ENCODE assay signal across 22 cellular contexts in genomic region chr9:77935974-77936373, GRCh38.
DNase-seq lines count a peak whose midpoint lies in the region; ATAC-seq, FAIRE-seq and TF ChIP-seq lines count a peak whose summit lies in the region.
"Had no signal": no experiment of that assay in that cellular context is flagged by ENCODE, and none has a peak within 500 bp of the region (broad histone marks: within the 10 kb centered on the region; RNA-seq: fewer than 3 reads in every experiment).

No MANE protein-coding gene starts in this region.

- H4K20me1 ChIP-seq in BLaER1, result no peaks in the 10 kb centered on the region
- no peaks in the 10 kb centered on the region for H4K20me1 ChIP-seq in GM12878 (ENCODE audit: control insufficient read depth, insufficient read depth)
- H4K20me1 ChIP-seq in GM23338 (replicated peaks; ENCODE audit: insufficient read depth), result 0 out of 2 replicates have a peak, but pooled peaks cover 7% of the 10 kb centered on the region

- WGBS in GM12878 (ENCODE audit: insufficient coverage, insufficient replicate concordance, low lambda C conversion rate, missing lambda C conversion rate), result 1% methylated on average over 3 of the region's 3 CpGs

- intact Hi-C loops in GM12878 (cut with micrococcal nuclease; ENCODE audit: unreplicated experiment), result loop anchor here (5.0 kb wide), 1 partner anchor 49 kb away; no protein-coding TSS in a partner anchor
- intact Hi-C loops in MCF 10A (cut with micrococcal nuclease), result no loop called here

- H3K9me3 Mint-ChIP-seq in GM23338, result no peaks in the 10 kb centered on the region
- no peaks in the 10 kb centered on the region for H3K9me3 Mint-ChIP-seq in MCF 10A (ENCODE audit: unreplicated experiment)
- H3K9me3 Mint-ChIP-seq: activated naive CD4-positive, alpha-beta T cell treated with anti-CD3 and anti-CD28 coated beads, Interleukin-2, amount 10 ng/mL, durations not matched to agents 7 days and 5 days; CD4-positive, alpha-beta T cell; neural progenitor cell; T-cell had no signal

- SMC1A ChIA-PET in GM12878 (lab: Charles Lee; ENCODE audit: uncharacterized antibody, unreplicated experiment), result no interaction called here

- H3K27me3 ChIP-seq in BLaER1 (no peaks in the 10 kb centered on the region), GM12878 (replicated peaks in 1 of 2; ENCODE audit: control insufficient read depth in 2 of 2, insufficient read depth in 2 of 2, low read length in 1 of 2) (no peaks in the 10 kb centered on the region; a peak in 1 of 4 replicates), GM23338 (ENCODE audit: insufficient read depth) (no peaks in the 10 kb centered on the region)
- H3K27me3 ChIP-seq: neural progenitor cell had no signal

- POLR2A ChIA-PET in GM12878 (lab: Charles Lee), result no interaction called here
- POLR2A ChIA-PET in MCF 10A (lab: Yijun Ruan, JAX), result no interaction called here

- H3K4me1 Mint-ChIP-seq in GM23338, result peaks cover 33% of the 10 kb centered on the region
- H3K4me1 Mint-ChIP-seq in MCF 10A (ENCODE audit: insufficient read depth, unreplicated experiment), result peaks cover 7% of the 10 kb centered on the region
- H3K4me1 Mint-ChIP-seq: neural progenitor cell had no signal

- RAD21 ChIA-PET in GM12878 (lab: Charles Lee; ENCODE audit: unreplicated experiment), result no interaction called here

- peaks cover 5% of the 10 kb centered on the region for H3K27me3 Mint-ChIP-seq in GM23338 (ENCODE audit: insufficient read depth, low read depth, poor library complexity)
- H3K27me3 Mint-ChIP-seq in MCF 10A (ENCODE audit: insufficient read depth, unreplicated experiment), result no peaks in the 10 kb centered on the region
- H3K27me3 Mint-ChIP-seq: activated naive CD4-positive, alpha-beta T cell treated with anti-CD3 and anti-CD28 coated beads, Interleukin-2, amount 10 ng/mL, durations not matched to agents 7 days and 5 days; CD4-positive, alpha-beta T cell; T-cell had no signal

- in situ Hi-C loops in GM12878 (cut with MboI), result no loop called here

- H3K4me2 ChIP-seq in BLaER1 (peak overlapping the region; percentile 76), GM12878 (ENCODE audit: control insufficient read depth, insufficient read depth) (no peak overlapping the region), GM23338 (no peak overlapping the region)
- H3K4me2 ChIP-seq: neural progenitor cell had no signal

- peak; percentile 58 for ATAC-seq in HG03159 (IDR thresholded peaks at IDR 0.05; ENCODE audit: unreplicated experiment)
- ATAC-seq in GM12878, result peak; percentile 77
- no peak for ATAC-seq in GM23338
- ATAC-seq: T-cell had no signal

- no peaks in the 10 kb centered on the region for H3K79me2 ChIP-seq in GM12878 (ENCODE audit: control insufficient read depth, insufficient read depth, low read length)
- peaks cover 70% of the 10 kb centered on the region for H3K79me2 ChIP-seq in GM23338 (replicated peaks; ENCODE audit: insufficient read depth)

- TF ChIP-seq CTCF in GM12878 (IDR thresholded peaks at IDR 0.05 in 2 of 3, conservative IDR thresholded peaks at IDR 0.05 in 1 of 3; ENCODE audit: control insufficient read depth in 2 of 3, extremely low read depth in 1 of 3, insufficient read depth in 1 of 3, low read depth in 3 of 3, low read length in 3 of 3), result no peak
- TF ChIP-seq CTCF in GM23338 (conservative IDR thresholded peaks at IDR 0.05; ENCODE audit: low read depth in 2 of 2), result no peak
- TF ChIP-seq CTCF in MCF 10A (IDR thresholded peaks at IDR 0.05; ENCODE audit: unreplicated experiment), result no peak

- BruUV-seq in GM12878 (replicated peaks; lab: Mats Ljungman, UMichigan), result no TSS peak
- BruUV-seq in MCF 10A (replicated peaks; lab: Mats Ljungman, UMichigan), result no TSS peak

- TF ChIP-seq POLR2A in GM12878 (IDR thresholded peaks at IDR 0.05; ENCODE audit: low read depth, low read length), result no peak

- H3K36me3 Mint-ChIP-seq in GM23338 (ENCODE audit: low read depth), result no peaks in the 10 kb centered on the region
- H3K36me3 Mint-ChIP-seq in MCF 10A (ENCODE audit: insufficient read depth, unreplicated experiment), result no peaks in the 10 kb centered on the region

- H3K4me3 ChIP-seq in BLaER1 (no peak overlapping the region), GM12878 (no peak overlapping the region), GM23338 (no peak overlapping the region)
- H3K4me3 ChIP-seq: neural progenitor cell had no signal

- peaks cover 7% of the 10 kb centered on the region for H3K36me3 ChIP-seq in BLaER1
- no peaks in the 10 kb centered on the region for H3K36me3 ChIP-seq in GM12878 (ENCODE audit: control insufficient read depth in 2 of 2, insufficient read depth in 2 of 2, low read length in 1 of 2)
- H3K36me3 ChIP-seq in GM23338 (ENCODE audit: insufficient read depth), result no peaks in the 10 kb centered on the region
- H3K36me3 ChIP-seq: neural progenitor cell, WERI-Rb-1 had no signal

- no peak for FAIRE-seq in GM12878 (lab: Jason Lieb, UNC)

- CTCF ChIA-PET in GM12878 (lab: Yijun Ruan, JAX) (no interaction called here), MCF 10A (lab: Yijun Ruan, JAX) (no interaction called here)

- no peak for TF ChIP-seq RAD21 in GM12878 (IDR thresholded peaks at IDR 0.05; ENCODE audit: insufficient read depth, low read depth, low read length)

- peak; percentile 78 for DNase-seq in NOMO-1 treated with DMSO at 0.1 percent for 48 hours (lab: John Stamatoyannopoulos, UW; ENCODE audit: unreplicated experiment)
- no peak for DNase-seq in GM12878 (ENCODE audit: low read depth, low spot score)
- DNase-seq in 8988T, result no peak
- no peak for DNase-seq in DMS153 (lab: John Stamatoyannopoulos, UW)
- DNase-seq in GM23338 (ENCODE audit: low spot score), result no peak
- DNase-seq in MCF 10A (ENCODE audit: unreplicated experiment), result no peak
- DNase-seq: ACHN; activated CD4-positive, alpha-beta T cell treated with anti-CD3 and anti-CD28 coated beads, Interleukin-2, amount 50 U/mL, for 48 hours; activated naive CD4-positive, alpha-beta T cell treated with anti-CD3 and anti-CD28 coated beads, Interleukin-2, amount 10 ng/mL, durations not matched to agents 7 days and 5 days; aorta; CD4-positive, alpha-beta T cell; central memory CD4-positive, alpha-beta T cell; erythroblast; foreskin melanocyte; GF-D8; stimulated activated CD4-positive, alpha-beta T cell treated with anti-CD3 and anti-CD28 coated beads, Interleukin-12 subunit alpha, Interleukin-12 subunit beta, amount 100 ng/mL, for 4 hours; stimulated activated CD8-positive, alpha-beta memory T cell treated with anti-CD3 and anti-CD28 coated beads, Interleukin-4, amount 100 ng/mL, for 48 hours; T-cell; WERI-Rb-1 had no signal

- H3K9me3 ChIP-seq in BLaER1, result peaks cover 31% of the 10 kb centered on the region
- no peaks in the 10 kb centered on the region for H3K9me3 ChIP-seq in GM12878 (replicated peaks; ENCODE audit: control insufficient read depth, insufficient read depth, low read length)

- H3K9ac ChIP-seq in BLaER1 (no peak overlapping the region), GM12878 (ENCODE audit: control insufficient read depth, insufficient read depth, low read length) (no peak overlapping the region)
- H3K9ac ChIP-seq: neural progenitor cell had no signal

- peaks cover 31% of the 10 kb centered on the region for H3K4me1 ChIP-seq in BLaER1
- no peaks in the 10 kb centered on the region for H3K4me1 ChIP-seq in GM12878 (ENCODE audit: control insufficient read depth, insufficient read depth, low read length)
- no peaks in the 10 kb centered on the region for H3K4me1 ChIP-seq in GM23338 (ENCODE audit: insufficient read depth)
- H3K4me1 ChIP-seq: neural progenitor cell had no signal

- no peak overlapping the region for H3K27ac Mint-ChIP-seq in GM23338
- no peak overlapping the region for H3K27ac Mint-ChIP-seq in MCF 10A (ENCODE audit: low read depth, unreplicated experiment)
- H3K27ac Mint-ChIP-seq: activated naive CD4-positive, alpha-beta T cell treated with anti-CD3 and anti-CD28 coated beads, Interleukin-2, amount 10 ng/mL, durations not matched to agents 7 days and 5 days; CD4-positive, alpha-beta T cell; neural progenitor cell; T-cell had no signal

- H2AFZ ChIP-seq in GM12878 (ENCODE audit: control insufficient read depth, low read depth, low read length) (no peak overlapping the region), GM23338 (no peak overlapping the region)
- H2AFZ ChIP-seq: neural progenitor cell had no signal

- H3K27ac ChIP-seq in BLaER1 (peak overlapping the region; percentile 18), GM12878 (ENCODE audit: control insufficient read depth, insufficient read depth) (no peak overlapping the region), GM23338 (ENCODE audit: low read depth) (no peak overlapping the region)
- H3K27ac ChIP-seq: neural progenitor cell, WERI-Rb-1 had no signal

- H3K9me2 ChIP-seq in GM23338 (ENCODE audit: insufficient read depth), result no peaks in the 10 kb centered on the region

- TF ChIP-seq EP300 in GM12878 (IDR thresholded peaks at IDR 0.05; ENCODE audit: borderline replicate concordance in 1 of 2, control insufficient read depth in 1 of 2, low read depth in 2 of 2, low read length in 2 of 2), result no peak

- no peak overlapping the region for H3K4me3 Mint-ChIP-seq in GM23338
- H3K4me3 Mint-ChIP-seq in MCF 10A (ENCODE audit: unreplicated experiment), result no peak overlapping the region
- H3K4me3 Mint-ChIP-seq: activated naive CD4-positive, alpha-beta T cell treated with anti-CD3 and anti-CD28 coated beads, Interleukin-2, amount 10 ng/mL, durations not matched to agents 7 days and 5 days; CD4-positive, alpha-beta T cell; neural progenitor cell; T-cell had no signal

- no peaks in the 10 kb centered on the region for H3F3A ChIP-seq in GM23338 (replicated peaks; ENCODE audit: low read depth)

TF ChIP-seq in GM12878, 131 proteins besides CTCF, POLR2A, EP300 and RAD21 (continues in another document):
- TF ChIP-seq SPI1 (IDR thresholded peaks at IDR 0.05; ENCODE audit: borderline replicate concordance, insufficient read depth, low read depth, low read length) (peak; percentile 85), TARDBP (IDR thresholded peaks at IDR 0.05; ENCODE audit: borderline replicate concordance) (no peak), IKZF1 (conservative IDR thresholded peaks at IDR 0.05) (0 out of 2 replicates have a peak, but pooled peaks have one; percentile 25), ZBED1 (IDR thresholded peaks at IDR 0.05; ENCODE audit: borderline replicate concordance) (no peak), DPF2 (IDR thresholded peaks at IDR 0.05) (peak; percentile 37; the same call in 1 of the 2 replicates), NR2C1 (IDR thresholded peaks at IDR 0.05) (no peak), TCF7 (IDR thresholded peaks at IDR 0.05; ENCODE audit: borderline replicate concordance) (no peak)

TF ChIP-seq in GM23338, 12 proteins besides CTCF, POLR2A, EP300 and RAD21 (continues in another document):
- TF ChIP-seq POLR2AphosphoS5 (IDR thresholded peaks at IDR 0.05; ENCODE audit: low read depth) (no peak), NANOG (IDR thresholded peaks at IDR 0.05; ENCODE audit: borderline replicate concordance) (no peak)
